In the genomic region with DNA sequence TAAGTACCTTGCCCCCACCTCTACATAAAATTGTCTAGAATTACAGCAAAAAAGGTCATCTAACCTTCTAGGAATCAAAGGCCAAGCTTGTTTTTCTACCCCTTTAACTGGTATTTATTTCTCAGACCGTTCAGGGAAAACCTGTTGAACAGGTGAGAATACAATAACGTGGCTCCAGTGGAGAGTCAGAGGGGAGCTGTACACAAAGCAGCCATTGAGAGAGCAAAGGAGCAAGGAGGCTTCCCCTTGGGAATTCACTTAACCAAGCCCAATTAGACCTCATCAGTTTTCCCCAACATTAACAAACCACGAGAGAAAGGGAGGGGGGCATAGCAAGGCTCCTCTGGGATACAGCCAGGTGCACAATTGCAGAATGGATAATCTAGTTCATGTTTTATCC, we compare ENCODE assay signal across 20 cellular contexts.
DNase-seq lines count a peak whose midpoint lies in the region; ATAC-seq lines count a peak whose summit lies in the region.
"Had no signal": no experiment of that assay in that cellular context is flagged by ENCODE, and none has a peak within 500 bp of the region (broad histone marks: within the 10 kb centered on the region; RNA-seq: fewer than 3 reads in every experiment).

No MANE protein-coding gene starts in this region.

- H3K27ac Mint-ChIP-seq in naive thymus-derived CD8-positive, alpha-beta T cell: peak overlapping the region in 6 of 10 donors; percentile 37 to 82 (median 46)
- H3K27ac Mint-ChIP-seq in stimulated activated naive CD8-positive, alpha-beta T cell treated with anti-CD3 and anti-CD28 coated beads, Interleukin-15, amount 100 ng/mL, for 72 hours: no peak overlapping the region
- H3K27ac Mint-ChIP-seq: HFFc6 had no signal

- POLR2A ChIA-PET in naive thymus-derived CD8-positive, alpha-beta T cell (lab: Charles Lee): no interaction called here

- DNase-seq in NCI-H2171 treated with DMSO at 0.1 percent for 48 hours (lab: John Stamatoyannopoulos, UW): peak; percentile 58
- DNase-seq in NCI-H2171 (lab: John Stamatoyannopoulos, UW): no peak
- peak; percentile 91 for DNase-seq in NCI-H1105 treated with DMSO at 0.1 percent for 48 hours (lab: John Stamatoyannopoulos, UW)
- DNase-seq in NCI-H748 treated with DMSO at 0.1 percent for 48 hours (lab: John Stamatoyannopoulos, UW): peak; percentile 92
- no peak for DNase-seq in naive thymus-derived CD8-positive, alpha-beta T cell
- no peak for DNase-seq in stimulated activated naive CD8-positive, alpha-beta T cell treated with anti-CD3 and anti-CD28 coated beads, Interleukin-15, amount 100 ng/mL, for 72 hours
- no peak for DNase-seq in Ammon's horn (ENCODE audit: low spot score)
- DNase-seq in CD1c-positive myeloid dendritic cell (ENCODE audit: extremely low spot score): no peak
- DNase-seq: activated CD4-positive, alpha-beta T cell treated with anti-CD3 and anti-CD28 coated beads, Interleukin-2, amount 50 U/mL, for 1 hour; activated T-cell treated with anti-CD3 and anti-CD28 coated beads, Interleukin-2, amount 50 U/mL, for 1 hour; body of pancreas; CD8-positive, alpha-beta T cell; foreskin melanocyte; HFFc6; pancreas; sigmoid colon; stimulated activated CD4-positive, alpha-beta T cell treated with anti-CD3 and anti-CD28 coated beads, Interleukin-1b, Interleukin-23, amount 100 ng/mL, for 48 hours; uterus had no signal

- no peaks in the 10 kb centered on the region for H3K9me3 Mint-ChIP-seq in naive thymus-derived CD8-positive, alpha-beta T cell
- H3K9me3 Mint-ChIP-seq in stimulated activated naive CD8-positive, alpha-beta T cell treated with anti-CD3 and anti-CD28 coated beads, Interleukin-15, amount 100 ng/mL, for 72 hours: no peaks in the 10 kb centered on the region
- H3K9me3 Mint-ChIP-seq: CD8-positive, alpha-beta T cell had no signal

- ATAC-seq in naive thymus-derived CD8-positive, alpha-beta T cell: no peak
- no peak for ATAC-seq in stimulated activated naive CD8-positive, alpha-beta T cell treated with anti-CD3 and anti-CD28 coated beads, Interleukin-15, amount 100 ng/mL, for 72 hours
- ATAC-seq: A549; body of pancreas; CD8-positive, alpha-beta T cell had no signal

- H3K4me1 Mint-ChIP-seq in naive thymus-derived CD8-positive, alpha-beta T cell: peaks cover 35 to 73% (median 67%) of the 10 kb centered on the region in 4 donors
- H3K4me1 Mint-ChIP-seq in stimulated activated naive CD8-positive, alpha-beta T cell treated with anti-CD3 and anti-CD28 coated beads, Interleukin-15, amount 100 ng/mL, for 72 hours: peaks cover 84% of the 10 kb centered on the region

- no peak overlapping the region for H3K4me3 Mint-ChIP-seq in naive thymus-derived CD8-positive, alpha-beta T cell
- H3K4me3 Mint-ChIP-seq in stimulated activated naive CD8-positive, alpha-beta T cell treated with anti-CD3 and anti-CD28 coated beads, Interleukin-15, amount 100 ng/mL, for 72 hours: no peak overlapping the region
- H3K4me3 Mint-ChIP-seq: activated naive CD8-positive, alpha-beta T cell; CD8-positive, alpha-beta T cell; HFFc6 had no signal

- no peaks in the 10 kb centered on the region for H3K27me3 Mint-ChIP-seq in naive thymus-derived CD8-positive, alpha-beta T cell
- H3K27me3 Mint-ChIP-seq in stimulated activated naive CD8-positive, alpha-beta T cell treated with anti-CD3 and anti-CD28 coated beads, Interleukin-15, amount 100 ng/mL, for 72 hours: no peaks in the 10 kb centered on the region
- H3K27me3 Mint-ChIP-seq: activated naive CD8-positive, alpha-beta T cell had no signal

- no peaks in the 10 kb centered on the region for H3K36me3 Mint-ChIP-seq in naive thymus-derived CD8-positive, alpha-beta T cell

Comparison
In these comparisons a context has a peak if more than half of its experiments do, and no peak if none do; other contexts are left out.
1. DNase-seq: peak in NCI-H2171 treated with DMSO at 0.1 percent for 48 hours (single experiment), NCI-H1105 treated with DMSO at 0.1 percent for 48 hours (single experiment) and NCI-H748 treated with DMSO at 0.1 percent for 48 hours (single experiment); none in NCI-H2171 (single experiment), naive thymus-derived CD8-positive, alpha-beta T cell (0 of 10), stimulated activated naive CD8-positive, alpha-beta T cell treated with anti-CD3 and anti-CD28 coated beads, Interleukin-15, amount 100 ng/mL, for 72 hours (0 of 2), Ammon's horn (single experiment) and CD1c-positive myeloid dendritic cell (single experiment).
2. H3K27ac Mint-ChIP-seq: peak in naive thymus-derived CD8-positive, alpha-beta T cell (6 of 10); none in stimulated activated naive CD8-positive, alpha-beta T cell treated with anti-CD3 and anti-CD28 coated beads, Interleukin-15, amount 100 ng/mL, for 72 hours (0 of 2).